Comparison of ENCODE assay signal across 9 cellular contexts in the genomic region with DNA sequence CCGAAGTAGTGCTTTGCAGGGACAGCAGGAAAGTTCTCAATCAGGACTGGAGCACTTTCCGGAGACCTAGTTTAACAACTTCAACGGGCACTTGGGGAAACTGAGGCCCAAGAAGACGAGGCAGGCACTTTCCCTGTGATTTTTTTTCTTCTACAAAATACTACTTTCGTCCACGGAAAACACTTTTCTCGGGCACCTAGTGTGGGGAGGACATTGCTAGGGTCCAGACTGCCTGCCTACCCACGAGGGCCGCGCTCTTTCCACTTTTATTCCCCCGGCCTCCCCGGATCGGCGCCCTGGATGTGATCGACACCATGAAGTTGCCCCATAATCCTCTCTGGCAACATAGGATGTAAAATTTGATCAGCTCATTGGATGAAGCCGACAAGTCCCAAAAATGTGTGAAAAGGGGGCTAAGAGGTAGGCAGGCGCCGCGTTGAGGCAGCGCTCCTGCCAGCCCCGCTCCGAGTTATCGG.
A peak's percentile ranks its signal among the peaks of the same experiment; 100 is the strongest.
DNase-seq lines count a peak whose midpoint lies in the region; ATAC-seq and TF ChIP-seq lines count a peak whose summit lies in the region.
"Had no signal": no experiment of that assay in that cellular context is flagged by ENCODE, and none has a peak within 500 bp of the region (broad histone marks: within the 10 kb centered on the region; RNA-seq: fewer than 3 reads in every experiment).

No MANE protein-coding gene starts in this region.

- H3K36me3 ChIP-seq in liver (ENCODE audit: control insufficient read depth in 4 of 4, insufficient read depth in 3 of 4, low read depth in 1 of 4, low read length in 3 of 4): no peaks in the 10 kb centered on the region

- whole genome bisulfite sequencing in liver: 10% methylated on average over 23 of the region's 23 CpGs

- DNase-seq in activated naive CD8-positive, alpha-beta T cell treated with anti-CD3 and anti-CD28 coated beads for 36 hours: no peak
- DNase-seq in type B pancreatic cell (ENCODE audit: extremely low spot score, unreplicated experiment) (no peak), islet precursor cell (no peak), Kasumi-1 (lab: John Stamatoyannopoulos, UW) (no peak)
- no peak for DNase-seq in stimulated activated CD4-positive, alpha-beta T cell treated with anti-CD3 and anti-CD28 coated beads, Interleukin-2, amount 100 ng/mL, for 48 hours
- DNase-seq: NCI-H2029 treated with DMSO at 0.1 percent for 48 hours had no signal

- peaks cover 9% of the 10 kb centered on the region for H3K27me3 Mint-ChIP-seq in activated naive CD8-positive, alpha-beta T cell
- peaks cover 33% of the 10 kb centered on the region for H3K27me3 Mint-ChIP-seq in activated naive CD8-positive, alpha-beta T cell treated with anti-CD3 and anti-CD28 coated beads for 36 hours
- H3K27me3 Mint-ChIP-seq in activated T-helper 17 cell treated with anti-CD3 and anti-CD28 coated beads, Interleukin-2, amount 50 U/mL, for 72 hours: no peaks in the 10 kb centered on the region
- H3K27me3 Mint-ChIP-seq in type B pancreatic cell: peaks cover 63% of the 10 kb centered on the region

- TF ChIP-seq RAD21 in liver (IDR thresholded peaks at IDR 0.05): no peak

- H3K9ac ChIP-seq in liver (ENCODE audit: low read depth in 1 of 2, low read length in 2 of 2): no peak overlapping the region

- no peak for ATAC-seq in activated T-helper 17 cell treated with anti-CD3 and anti-CD28 coated beads, Interleukin-2, amount 50 U/mL, for 72 hours (replicated peaks)

- no peaks in the 10 kb centered on the region for H3K9me3 Mint-ChIP-seq in activated naive CD8-positive, alpha-beta T cell (ENCODE audit: low read depth)
- H3K9me3 Mint-ChIP-seq in activated naive CD8-positive, alpha-beta T cell treated with anti-CD3 and anti-CD28 coated beads for 36 hours: no peaks in the 10 kb centered on the region
- H3K9me3 Mint-ChIP-seq in activated T-helper 17 cell treated with anti-CD3 and anti-CD28 coated beads, Interleukin-2, amount 50 U/mL, for 72 hours: no peaks in the 10 kb centered on the region
- no peaks in the 10 kb centered on the region for H3K9me3 Mint-ChIP-seq in type B pancreatic cell

- TF ChIP-seq CTCF in liver (IDR thresholded peaks at IDR 0.05; ENCODE audit: low read depth, low read length, missing input control) (no peak), type B pancreatic cell (conservative IDR thresholded peaks at IDR 0.05) (no peak)

- H3K27me3 ChIP-seq in liver (ENCODE audit: control insufficient read depth in 4 of 4, insufficient read depth in 4 of 4, low read length in 3 of 4): peaks cover 0 to 9% (median 0%) of the 10 kb centered on the region in 4 donors

- H3K9me3 ChIP-seq in liver (ENCODE audit: control insufficient read depth in 4 of 4, low read length in 3 of 4): no peaks in the 10 kb centered on the region

- H3K4me1 Mint-ChIP-seq in activated naive CD8-positive, alpha-beta T cell (ENCODE audit: low read depth): peaks cover 2% of the 10 kb centered on the region
- H3K4me1 Mint-ChIP-seq in activated naive CD8-positive, alpha-beta T cell treated with anti-CD3 and anti-CD28 coated beads for 36 hours: no peaks in the 10 kb centered on the region
- H3K4me1 Mint-ChIP-seq in activated T-helper 17 cell treated with anti-CD3 and anti-CD28 coated beads, Interleukin-2, amount 50 U/mL, for 72 hours: no peaks in the 10 kb centered on the region
- no peaks in the 10 kb centered on the region for H3K4me1 Mint-ChIP-seq in type B pancreatic cell (ENCODE audit: unreplicated experiment)

- peaks cover 1 to 9% (median 6%) of the 10 kb centered on the region in 4 donors for H3K4me1 ChIP-seq in liver (ENCODE audit: control insufficient read depth in 4 of 4, insufficient read depth in 4 of 4, low read length in 3 of 4)

- no peaks in the 10 kb centered on the region for H3K36me3 Mint-ChIP-seq in activated naive CD8-positive, alpha-beta T cell
- no peaks in the 10 kb centered on the region for H3K36me3 Mint-ChIP-seq in activated naive CD8-positive, alpha-beta T cell treated with anti-CD3 and anti-CD28 coated beads for 36 hours
- H3K36me3 Mint-ChIP-seq in activated T-helper 17 cell treated with anti-CD3 and anti-CD28 coated beads, Interleukin-2, amount 50 U/mL, for 72 hours (ENCODE audit: low read depth): no peaks in the 10 kb centered on the region
- H3K36me3 Mint-ChIP-seq in type B pancreatic cell: no peaks in the 10 kb centered on the region

- peak overlapping the region; percentile 54 for H3K4me3 Mint-ChIP-seq in activated naive CD8-positive, alpha-beta T cell
- H3K4me3 Mint-ChIP-seq in activated naive CD8-positive, alpha-beta T cell treated with anti-CD3 and anti-CD28 coated beads for 36 hours: no peak overlapping the region
- H3K4me3 Mint-ChIP-seq in activated T-helper 17 cell treated with anti-CD3 and anti-CD28 coated beads, Interleukin-2, amount 50 U/mL, for 72 hours: peak overlapping the region; percentile 19
- peak overlapping the region; percentile 71 for H3K4me3 Mint-ChIP-seq in type B pancreatic cell

- peak overlapping the region in 2 of 3 donors; percentile 23 to 65 for H3K4me3 ChIP-seq in liver (ENCODE audit: low read depth in 1 of 3, low read length in 3 of 3)

- no peak overlapping the region for H3K27ac ChIP-seq in liver (ENCODE audit: low read depth in 1 of 2, low read length in 2 of 2)

- no peak overlapping the region for H3K27ac Mint-ChIP-seq in activated naive CD8-positive, alpha-beta T cell
- H3K27ac Mint-ChIP-seq in activated naive CD8-positive, alpha-beta T cell treated with anti-CD3 and anti-CD28 coated beads for 36 hours: no peak overlapping the region
- no peak overlapping the region for H3K27ac Mint-ChIP-seq in activated T-helper 17 cell treated with anti-CD3 and anti-CD28 coated beads, Interleukin-2, amount 50 U/mL, for 72 hours
- no peak overlapping the region for H3K27ac Mint-ChIP-seq in type B pancreatic cell

TF ChIP-seq in liver, 16 proteins besides CTCF, POLR2A, EP300 and RAD21:
- TF ChIP-seq ATF3 (IDR thresholded peaks at IDR 0.05) (no peak), FOXA2 (IDR thresholded peaks at IDR 0.05) (no peak), REST (IDR thresholded peaks at IDR 0.05) (no peak), EGR1 (IDR thresholded peaks at IDR 0.05; ENCODE audit: low read depth in 2 of 2) (no peak), TAF1 (conservative IDR thresholded peaks at IDR 0.05) (no peak), FOXA1 (IDR thresholded peaks at IDR 0.05) (no peak)
